1 cellular context compared by ENCODE assay signal in the genomic region with DNA sequence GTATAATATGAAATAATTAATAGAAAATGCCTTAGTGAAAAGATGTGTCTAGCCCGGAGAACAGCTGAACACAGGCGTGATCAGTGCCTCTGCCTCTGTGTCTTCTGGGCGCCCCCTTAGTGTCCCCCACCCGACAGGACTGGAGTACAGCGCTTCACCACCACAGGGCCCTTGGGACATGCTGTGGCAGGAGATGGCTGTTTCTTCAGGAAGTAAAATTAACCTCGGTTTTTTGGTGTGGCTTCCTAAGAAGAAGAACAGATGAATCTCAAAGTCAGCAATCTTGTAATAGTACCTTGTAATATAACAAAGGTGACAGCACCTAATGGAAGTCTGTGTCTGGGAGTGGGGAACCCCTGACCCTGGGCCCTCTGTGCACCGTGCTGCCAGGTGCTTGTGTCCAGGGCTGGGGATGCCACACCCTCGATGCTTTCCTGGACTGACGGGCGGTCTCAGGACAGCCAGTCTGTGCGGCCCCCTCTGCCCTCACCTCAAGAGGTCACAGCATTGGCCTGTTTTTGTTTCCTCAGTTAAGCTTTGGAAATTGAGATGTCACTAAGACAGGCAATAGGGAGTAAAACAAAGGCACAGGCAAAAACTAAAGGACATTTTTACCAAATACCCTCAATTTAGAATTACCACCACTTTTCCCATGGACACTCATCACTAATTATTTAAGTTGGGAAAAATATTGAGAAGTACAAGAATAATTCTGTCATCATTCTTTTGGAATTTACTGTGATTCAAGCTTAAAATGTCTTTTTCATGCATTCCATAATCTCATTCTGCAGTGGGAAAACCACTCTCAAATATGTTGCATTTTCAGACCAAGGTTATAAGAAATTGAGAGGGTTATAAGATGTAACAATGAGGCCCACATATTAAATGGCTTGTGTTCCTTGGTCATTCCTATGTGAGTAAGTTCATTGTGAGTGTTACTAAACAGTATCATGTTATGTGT.
TF ChIP-seq lines count a peak whose summit lies in the region.

No MANE protein-coding gene starts in this region.

TF ChIP-seq in IMR-90, 13 proteins besides CTCF, POLR2A, EP300 and RAD21:
- TF ChIP-seq, protein P1, sequence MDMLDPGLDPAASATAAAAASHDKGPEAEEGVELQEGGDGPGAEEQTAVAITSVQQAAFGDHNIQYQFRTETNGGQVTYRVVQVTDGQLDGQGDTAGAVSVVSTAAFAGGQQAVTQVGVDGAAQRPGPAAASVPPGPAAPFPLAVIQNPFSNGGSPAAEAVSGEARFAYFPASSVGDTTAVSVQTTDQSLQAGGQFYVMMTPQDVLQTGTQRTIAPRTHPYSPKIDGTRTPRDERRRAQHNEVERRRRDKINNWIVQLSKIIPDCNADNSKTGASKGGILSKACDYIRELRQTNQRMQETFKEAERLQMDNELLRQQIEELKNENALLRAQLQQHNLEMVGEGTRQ (IDR thresholded peaks at IDR 0.05; ENCODE audit: low read depth, low read length), result no peak
- TF ChIP-seq FOS (IDR thresholded peaks at IDR 0.05; ENCODE audit: low read depth, low read length) (no peak), CEBPB (IDR thresholded peaks at IDR 0.05; ENCODE audit: low read depth, low read length) (no peak), NFE2L2 (IDR thresholded peaks at IDR 0.05; ENCODE audit: low read depth, low read length) (no peak), SMC3 (IDR thresholded peaks at IDR 0.05; ENCODE audit: low read depth, low read length) (no peak), BHLHE40 (IDR thresholded peaks at IDR 0.05; ENCODE audit: low read depth, low read length) (no peak), RCOR1 (IDR thresholded peaks at IDR 0.05; ENCODE audit: insufficient replicate concordance, low read length) (no peak), MXI1 (IDR thresholded peaks at IDR 0.05; ENCODE audit: borderline replicate concordance, low read depth, low read length) (no peak), RFX5 (IDR thresholded peaks at IDR 0.05; ENCODE audit: low read depth, low read length) (no peak), CHD1 (IDR thresholded peaks at IDR 0.05; ENCODE audit: low read depth, low read length) (no peak), MAZ (IDR thresholded peaks at IDR 0.05; ENCODE audit: borderline replicate concordance, low read depth, low read length) (no peak), MAFK (IDR thresholded peaks at IDR 0.05; ENCODE audit: low read depth, low read length) (no peak)
- TF ChIP-seq, protein P2, sequence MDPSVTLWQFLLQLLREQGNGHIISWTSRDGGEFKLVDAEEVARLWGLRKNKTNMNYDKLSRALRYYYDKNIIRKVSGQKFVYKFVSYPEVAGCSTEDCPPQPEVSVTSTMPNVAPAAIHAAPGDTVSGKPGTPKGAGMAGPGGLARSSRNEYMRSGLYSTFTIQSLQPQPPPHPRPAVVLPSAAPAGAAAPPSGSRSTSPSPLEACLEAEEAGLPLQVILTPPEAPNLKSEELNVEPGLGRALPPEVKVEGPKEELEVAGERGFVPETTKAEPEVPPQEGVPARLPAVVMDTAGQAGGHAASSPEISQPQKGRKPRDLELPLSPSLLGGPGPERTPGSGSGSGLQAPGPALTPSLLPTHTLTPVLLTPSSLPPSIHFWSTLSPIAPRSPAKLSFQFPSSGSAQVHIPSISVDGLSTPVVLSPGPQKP (IDR thresholded peaks at IDR 0.05; ENCODE audit: borderline replicate concordance, low read depth, low read length), result no peak
